12 cellular contexts compared by ENCODE assay signal in genomic region chr5:154713615-154714125, GRCh38. TPM values are rescaled to one million over a fixed set of nuclear protein-coding genes. Genes with fewer than 3 reads are reported as not detected.
DNase-seq lines count a peak whose midpoint lies in the region; ATAC-seq, FAIRE-seq and TF ChIP-seq lines count a peak whose summit lies in the region.
"Had no signal": no experiment of that assay in that cellular context is flagged by ENCODE, and none has a peak within 500 bp of the region (broad histone marks: within the 10 kb centered on the region; RNA-seq: fewer than 3 reads in every experiment).

No MANE protein-coding gene starts in this region.

- H3K4ac ChIP-seq in IMR-90 (ENCODE audit: low read depth, low read length) = peak overlapping the region; percentile 90

- H3K4me1 ChIP-seq in IMR-90 (ENCODE audit: control insufficient read depth, insufficient read depth, low read length) (peaks cover 12% of the 10 kb centered on the region), duodenal mucosa (ENCODE audit: control insufficient read depth in 1 of 2, insufficient read depth in 2 of 2, low read length in 2 of 2) (peaks cover 24 to 26% of the 10 kb centered on the region in 2 donors), lower lobe of right lung (peaks cover 16% of the 10 kb centered on the region)

- H3K4me3 Mint-ChIP-seq in naive thymus-derived CD8-positive, alpha-beta T cell = no peak overlapping the region

- no peaks in the 10 kb centered on the region for H3K36me3 Mint-ChIP-seq in naive thymus-derived CD8-positive, alpha-beta T cell

- H3K27ac Mint-ChIP-seq in naive thymus-derived CD8-positive, alpha-beta T cell = peak overlapping the region in 2 of 10 donors; percentile 34 to 37
- H3K27ac Mint-ChIP-seq: activated T-helper 2 cell treated with anti-CD3 and anti-CD28 coated beads, Interferon-gamma antibody, Interleukin-2, Interleukin-4, amounts not matched to agents 10 μg/mL and 5 μg/mL and 100 μg/mL, durations not matched to agents 14 hours and 24 hours and 36 hours had no signal

- no peaks in the 10 kb centered on the region for H3K27me3 Mint-ChIP-seq in naive thymus-derived CD8-positive, alpha-beta T cell

- peak overlapping the region; percentile 50 for H2BK5ac ChIP-seq in IMR-90 (ENCODE audit: low read depth, low read length, poor library complexity, severe bottlenecking)

- intact Hi-C loops in IMR-90 (cut with micrococcal nuclease) (loop anchor here (2.0 to 5.0 kb wide), 2 partner anchors 31 to 39 kb away; no protein-coding TSS in a partner anchor), lower lobe of right lung (cut with DNase I) (no loop called here)

- no peak for TF ChIP-seq POLR2A in IMR-90 (IDR thresholded peaks at IDR 0.05; ENCODE audit: low read depth, low read length)

- ATAC-seq in IMR-90 (ENCODE audit: low read depth) = peak; percentile 57
- peak; percentile 32 to 37 for ATAC-seq in lower lobe of right lung
- ATAC-seq in HG03196 (IDR thresholded peaks at IDR 0.05; ENCODE audit: unreplicated experiment) = no peak
- ATAC-seq in naive thymus-derived CD8-positive, alpha-beta T cell = no peak
- no peak for ATAC-seq in HG02884 (IDR thresholded peaks at IDR 0.05; ENCODE audit: unreplicated experiment)

- peak overlapping the region; percentile 62 for H3K4me2 ChIP-seq in IMR-90 (ENCODE audit: low read depth, low read length)

- H2BK15ac ChIP-seq in IMR-90 (ENCODE audit: low read depth, low read length) = peak overlapping the region; percentile 76; the same call in 2 of the 3 replicates

- peaks cover 0 to 7% of the 10 kb centered on the region in 2 experiments; a peak in 2 of 4 replicates for H3K79me1 ChIP-seq in IMR-90 (ENCODE audit: low read depth in 1 of 2, low read length in 2 of 2)

- H3K9me3 ChIP-seq in IMR-90 (ENCODE audit: control insufficient read depth, insufficient read depth, low read length) (no peaks in the 10 kb centered on the region), duodenal mucosa (ENCODE audit: control insufficient read depth in 1 of 2, low read length in 2 of 2) (no peaks in the 10 kb centered on the region), lower lobe of right lung (no peaks in the 10 kb centered on the region)
- H3K9me3 ChIP-seq: thoracic aorta had no signal

- peak overlapping the region; percentile 89 for H4K5ac ChIP-seq in IMR-90 (ENCODE audit: low read depth, low read length)

- H3K27ac ChIP-seq in IMR-90 (ENCODE audit: insufficient read depth, low read length) (peak overlapping the region; percentile 43; the same call in 1 of the 2 replicates), duodenal mucosa (ENCODE audit: low read depth, low read length) (peak overlapping the region; percentile 77), lower lobe of right lung (peak overlapping the region; percentile 71)
- H3K27ac ChIP-seq: RWPE1 had no signal

- peak overlapping the region; percentile 73 for H2AFZ ChIP-seq in IMR-90 (replicated peaks; ENCODE audit: low read length, poor library complexity)

- no peak overlapping the region; the same call in 1 of the 2 replicates for H3K9ac ChIP-seq in IMR-90 (ENCODE audit: low read depth, low read length)
- H3K9ac ChIP-seq in duodenal mucosa (ENCODE audit: low read depth in 1 of 2, low read length in 2 of 2) = peak overlapping the region; percentile 56 to 82

- WGBS in IMR-90 (ENCODE audit: extremely low coverage in 2 of 2, insufficient read length in 1 of 2), 2 experiments = 100% methylated on average over 1 of the region's 2 CpGs; no CpG with 5 or more reads in 1 of the 2 experiments

- no peak overlapping the region for H3K56ac ChIP-seq in IMR-90 (ENCODE audit: extremely low read depth, insufficient read depth, low read length)

- H3K9me1 ChIP-seq in IMR-90 (ENCODE audit: insufficient read depth, low read length) = peaks cover 14% of the 10 kb centered on the region

- peak overlapping the region; percentile 83 for H4K91ac ChIP-seq in IMR-90 (ENCODE audit: insufficient read depth, low read depth, low read length)

- H2BK120ac ChIP-seq in IMR-90 (ENCODE audit: low read depth, low read length) = peak overlapping the region; percentile 81

- H4K8ac ChIP-seq in IMR-90 (ENCODE audit: low read depth in 2 of 2, low read length in 2 of 2) = peak overlapping the region; percentile 68 to 85

- H3K4me1 Mint-ChIP-seq in naive thymus-derived CD8-positive, alpha-beta T cell = peaks cover 4 to 10% (median 7%) of the 10 kb centered on the region in 4 donors

- H3K27me3 ChIP-seq in IMR-90 (ENCODE audit: control insufficient read depth, insufficient read depth, low read length) (no peaks in the 10 kb centered on the region), duodenal mucosa (ENCODE audit: control insufficient read depth in 1 of 2, insufficient read depth in 2 of 2, low read length in 2 of 2) (no peaks in the 10 kb centered on the region), lower lobe of right lung (ENCODE audit: low read depth) (no peaks in the 10 kb centered on the region)

- peak overlapping the region; percentile 47 for H3K14ac ChIP-seq in IMR-90 (replicated peaks; ENCODE audit: low read depth, low read length)

- H3K4me3 ChIP-seq in IMR-90 (ENCODE audit: insufficient read depth, low read depth, low read length) = no peak overlapping the region
- peak overlapping the region; percentile 55 to 75 for H3K4me3 ChIP-seq in duodenal mucosa (ENCODE audit: low read depth in 1 of 2, low read length in 2 of 2)
- peak overlapping the region; percentile 40 for H3K4me3 ChIP-seq in lower lobe of right lung

- H4K20me1 ChIP-seq in IMR-90 (ENCODE audit: insufficient read depth, low read length) = no peaks in the 10 kb centered on the region

- CTCF ChIA-PET in IMR-90 (lab: Yijun Ruan, JAX) = interaction anchor here (0.5 to 0.9 kb wide), 2 partner anchors 10 to 1897 kb away, joined by 3 to 4 read pairs; no protein-coding TSS in a partner anchor

- DNase-seq in IMR-90 (peak; percentile 31), lower lobe of right lung (no peak)
- no peak for DNase-seq in stimulated activated CD4-positive, alpha-beta T cell treated with anti-CD3 and anti-CD28 coated beads, Interleukin-12 subunit alpha, Interleukin-12 subunit beta, amount 100 ng/mL, for 4 hours
- no peak for DNase-seq in naive thymus-derived CD8-positive, alpha-beta T cell
- DNase-seq: central memory CD4-positive, alpha-beta T cell had no signal

- H3K36me3 ChIP-seq in IMR-90 (ENCODE audit: control insufficient read depth, insufficient read depth, low read length) (no peaks in the 10 kb centered on the region), duodenal mucosa (ENCODE audit: control insufficient read depth in 1 of 2, insufficient read depth in 2 of 2, low read length in 2 of 2) (peaks cover 0 to 2% of the 10 kb centered on the region in 2 donors), lower lobe of right lung (no peaks in the 10 kb centered on the region)
- H3K36me3 ChIP-seq: thoracic aorta had no signal

- FAIRE-seq in A204.1 (lab: Jason Lieb, UNC) = peak; percentile 83

- peak overlapping the region; percentile 86 for H3K18ac ChIP-seq in IMR-90 (ENCODE audit: low read depth, low read length)

- H3K9me3 Mint-ChIP-seq in naive thymus-derived CD8-positive, alpha-beta T cell = no peaks in the 10 kb centered on the region
- H3K9me3 Mint-ChIP-seq: activated T-helper 2 cell treated with anti-CD3 and anti-CD28 coated beads, Interferon-gamma antibody, Interleukin-2, Interleukin-4, amounts not matched to agents 10 μg/mL and 5 μg/mL and 100 μg/mL, durations not matched to agents 14 hours and 24 hours and 36 hours had no signal

- TF ChIP-seq CTCF in IMR-90 (conservative IDR thresholded peaks at IDR 0.05; ENCODE audit: low read depth, low read length) (no peak), lower lobe of right lung (IDR thresholded peaks at IDR 0.05) (no peak)

- H2AK9ac ChIP-seq in IMR-90 (replicated peaks; ENCODE audit: low read depth, low read length, poor library complexity) = peak overlapping the region; percentile 43

- H2AK5ac ChIP-seq in IMR-90 (ENCODE audit: low read depth, low read length) = peak overlapping the region; percentile 88; the same call in 1 of the 2 replicates

- no TSS peak for BruUV-seq in IMR-90 (replicated peaks; lab: Mats Ljungman, UMichigan)

- POLR2A ChIA-PET in IMR-90 (lab: Charles Lee; ENCODE audit: unreplicated experiment) = no interaction called here
- POLR2A ChIA-PET in naive thymus-derived CD8-positive, alpha-beta T cell (lab: Charles Lee) = interaction anchor here (1.0 kb wide), 1 partner anchor 9 kb away, joined by 3 read pairs; no protein-coding TSS in a partner anchor

- H3K23ac ChIP-seq in IMR-90 (ENCODE audit: low read depth, low read length) = peak overlapping the region; percentile 83

- in situ Hi-C loops in IMR-90 (cut with MboI; ENCODE audit: low sequenced_read_pairs) = no loop called here

- H2BK20ac ChIP-seq in IMR-90 (ENCODE audit: low read depth, low read length) = peak overlapping the region; percentile 93

- dilution Hi-C loops in IMR-90 (cut with HindIII; ENCODE audit: low sequenced_read_pairs, unreplicated experiment) = no loop called here

- no peak for TF ChIP-seq RAD21 in IMR-90 (IDR thresholded peaks at IDR 0.05; ENCODE audit: low read length)

TF ChIP-seq in IMR-90, 13 proteins besides CTCF, POLR2A, EP300 and RAD21:
- TF ChIP-seq RCOR1 (IDR thresholded peaks at IDR 0.05; ENCODE audit: insufficient replicate concordance, low read length) = no peak
- TF ChIP-seq MXI1 (IDR thresholded peaks at IDR 0.05; ENCODE audit: borderline replicate concordance, low read depth, low read length) = no peak
- TF ChIP-seq MAZ (IDR thresholded peaks at IDR 0.05; ENCODE audit: borderline replicate concordance, low read depth, low read length) = no peak
- no peak for TF ChIP-seq ELK1 (IDR thresholded peaks at IDR 0.05; ENCODE audit: borderline replicate concordance, low read depth, low read length)
- no peak for TF ChIP-seq BHLHE40 (IDR thresholded peaks at IDR 0.05; ENCODE audit: low read depth, low read length)

RNA-seq across cellular contexts. Expression of gene LARP1, which starts 41.5 kb away (rescaled TPM):
- total RNA-seq in IMR-90 (2012; rRNA removed) (41.9 and 47.3 TPM in 2 replicates), lower lobe of right lung (143 TPM)
- polyA plus RNA-seq in IMR-90 (2012; rRNA removed) = 70.3 and 77.4 TPM in 2 replicates
- 55.0 and 59.6 TPM in 2 replicates for polyA plus RNA-seq in IMR-90 (2012; cell fraction: cytosol; rRNA removed)
- polyA plus RNA-seq in IMR-90 (2012; cell fraction: nucleus; rRNA removed; ENCODE audit: low replicate concordance) = 78.4 and 111 TPM in 2 replicates
- total RNA-seq in naive thymus-derived CD8-positive, alpha-beta T cell = 100 to 1,000 TPM; 177 to 180 TPM
- 10 to 100 TPM; 10.9 to 29.4 (median 13.8) TPM for polyA plus RNA-seq in naive thymus-derived CD8-positive, alpha-beta T cell

Comparison
In these comparisons a context has a peak if more than half of its experiments do, and no peak if none do; other contexts are left out.
1. ATAC-seq: peak in IMR-90 (single experiment) and lower lobe of right lung (2 of 2); none in HG03196 (single experiment), naive thymus-derived CD8-positive, alpha-beta T cell (0 of 2) and HG02884 (single experiment).
2. Peak in every context shown above with its lines, with median percentiles within 50 percentile points of each other: H3K27ac ChIP-seq.